In genomic region chrX:15930585-15930984, GRCh38 we compare ENCODE assay signal across 7 cellular contexts.
DNase-seq lines count a peak whose midpoint lies in the region; ATAC-seq and TF ChIP-seq lines count a peak whose summit lies in the region.

No MANE protein-coding gene starts in this region.

- H3K9me3 Mint-ChIP-seq in neural crest cell, result no peaks in the 10 kb centered on the region

- H3K27me3 Mint-ChIP-seq in neural crest cell (ENCODE audit: low read depth), result no peaks in the 10 kb centered on the region

- ATAC-seq in HG02610 (IDR thresholded peaks at IDR 0.05; ENCODE audit: unreplicated experiment), result no peak

- H3K4me3 Mint-ChIP-seq in neural crest cell, result no peak overlapping the region

- H3K36me3 Mint-ChIP-seq in neural crest cell (ENCODE audit: low read depth), result no peaks in the 10 kb centered on the region

- TF ChIP-seq CTCF in GM12872 (IDR thresholded peaks at IDR 0.05; ENCODE audit: insufficient read depth, low read depth, low read length) (peak; percentile 40; the same call in 1 of the 3 replicates), neural crest cell (conservative IDR thresholded peaks at IDR 0.05) (peak; percentile 58)

- no peak overlapping the region for H3K27ac ChIP-seq in caudate nucleus (ENCODE audit: low read depth, low read length)

- H3K4me1 Mint-ChIP-seq in neural crest cell, result peaks cover 9% of the 10 kb centered on the region

- H3K27ac Mint-ChIP-seq in neural crest cell (ENCODE audit: unreplicated experiment), result no peak overlapping the region

- DNase-seq in MV-4-11 (lab: John Stamatoyannopoulos, UW) (peak; percentile 6), astrocyte of the hippocampus (ENCODE audit: low read depth, low spot score) (peak; percentile 65), neural crest cell (ENCODE audit: low read depth, low spot score) (no peak), caudate nucleus (lab: John Stamatoyannopoulos, UW) (no peak), dedifferentiated amniotic fluid mesenchymal stem cell (ENCODE audit: extremely low spot score) (no peak)

Comparison
In these comparisons a context has a peak if more than half of its experiments do, and no peak if none do; other contexts are left out.
1. DNase-seq: peak in MV-4-11 (single experiment) and astrocyte of the hippocampus (single experiment); none in neural crest cell (single experiment), caudate nucleus (0 of 61) and dedifferentiated amniotic fluid mesenchymal stem cell (single experiment).